Comparison of ENCODE assay signal across 23 cellular contexts in the genomic region with DNA sequence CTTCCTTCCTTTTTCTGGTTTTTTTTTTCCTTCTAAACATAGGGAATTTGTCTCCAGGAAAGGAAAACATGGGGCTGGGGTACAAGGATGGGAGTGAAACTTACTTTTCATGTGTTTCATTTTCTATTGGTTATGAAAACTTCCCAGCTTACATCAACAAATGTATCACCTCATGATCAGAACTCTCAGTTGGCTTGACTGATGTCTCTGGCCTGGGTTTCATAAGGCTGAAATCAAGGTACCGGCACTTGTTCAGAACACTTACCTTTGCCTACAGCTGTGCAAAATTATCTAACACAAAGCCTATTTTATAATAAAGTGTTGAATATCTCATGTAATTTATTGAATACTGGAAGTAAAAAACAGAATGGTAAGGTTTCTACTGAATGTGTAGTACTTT.
"Had no signal": no experiment of that assay in that cellular context is flagged by ENCODE, and none has a peak within 500 bp of the region (broad histone marks: within the 10 kb centered on the region; RNA-seq: fewer than 3 reads in every experiment).

No MANE protein-coding gene starts in this region.

- H3K27me3 ChIP-seq: MG63 had no signal

- FAIRE-seq: HTR-8/SVneo, K562 had no signal

- H3K27ac ChIP-seq: HL-60, RWPE1 had no signal

- H3K4me3 Mint-ChIP-seq: IgD-negative memory B cell, T-cell had no signal

- H3K4me2 ChIP-seq: SK-N-SH had no signal

- ATAC-seq: K562, Panc1, PC-3, T-cell had no signal

- H3K4me3 ChIP-seq: K562, MG63 had no signal

- H3K36me3 ChIP-seq: MG63 had no signal

- H3K27me3 Mint-ChIP-seq: IgD-negative memory B cell, T-cell had no signal

- H3K9ac ChIP-seq: SK-N-SH had no signal

- H3K27ac Mint-ChIP-seq: IgD-negative memory B cell, T-cell had no signal

- H3K9me2 ChIP-seq: SK-N-SH had no signal

- DNase-seq: MG63, NCI-H1092, NCI-H1105 treated with DMSO at 0.1 percent for 48 hours, NCI-H1417 treated with DMSO at 0.1 percent for 48 hours, NCI-H1694 treated with DMSO at 0.1 percent for 48 hours, NCI-H1930, NCI-H2081, NCI-H2107, NCI-H2227 treated with DMSO at 0.1 percent for 48 hours, NCI-H524, NCI-H526 treated with DMSO at 0.1 percent for 48 hours, NCI-H748 treated with DMSO at 0.1 percent for 48 hours, PC-3, SHP77, SK-N-SH, SW 1271, T-cell had no signal

- H3K9me3 ChIP-seq: SK-N-SH had no signal
